ENCODE assay signal across 9 cellular contexts in genomic region chr17:8994319-8994718, GRCh38. TPM values are rescaled to one million over a fixed set of nuclear protein-coding genes. Genes with fewer than 3 reads are reported as not detected.
DNase-seq lines count a peak whose midpoint lies in the region; ATAC-seq and TF ChIP-seq lines count a peak whose summit lies in the region.
"Had no signal": no experiment of that assay in that cellular context is flagged by ENCODE, and none has a peak within 500 bp of the region (broad histone marks: within the 10 kb centered on the region; RNA-seq: fewer than 3 reads in every experiment).

No MANE protein-coding gene starts in this region.

- DNase-seq in HFFc6 (peak; percentile 19), hepatic stellate cell (ENCODE audit: low spot score) (peak; percentile 57), NCI-H510A (lab: John Stamatoyannopoulos, UW) (no peak)
- peak; percentile 35 for DNase-seq in activated naive CD8-positive, alpha-beta T cell treated with anti-CD3 and anti-CD28 coated beads, Interleukin-2, amount 50 U/mL, for 16 hours (ENCODE audit: low read depth, low spot score)
- DNase-seq in stimulated activated CD4-positive, alpha-beta T cell treated with anti-CD3 and anti-CD28 coated beads, Interleukin-1b, Interleukin-23, amount 100 ng/mL, for 24 hours (ENCODE audit: low read depth in 4 of 4, low spot score in 1 of 4): peak in 3 of 4 experiments; percentile 51 to 56 (median 56)
- DNase-seq: naive B cell had no signal

- H3K27ac ChIP-seq in C4-2B: no peak overlapping the region

- H3K27me3 Mint-ChIP-seq in HFFc6 (ENCODE audit: insufficient read depth): peaks cover 3% of the 10 kb centered on the region

- ATAC-seq in SK-N-SH treated with all-trans-retinoic acid at 6 μM for 48 hours (peak; percentile 64), HG03442 (IDR thresholded peaks at IDR 0.05; ENCODE audit: unreplicated experiment) (no peak)

- H3K4me1 Mint-ChIP-seq in HFFc6 (ENCODE audit: low read depth): no peaks in the 10 kb centered on the region

- H3K36me3 Mint-ChIP-seq in HFFc6 (ENCODE audit: low read depth): no peaks in the 10 kb centered on the region
- H3K36me3 Mint-ChIP-seq: naive B cell had no signal

- no peak overlapping the region for H3K27ac Mint-ChIP-seq in HFFc6

- H3K4me3 Mint-ChIP-seq in HFFc6: no peak overlapping the region
- H3K4me3 Mint-ChIP-seq: naive B cell had no signal

- TF ChIP-seq CTCF in C4-2B (conservative IDR thresholded peaks at IDR 0.05) (peak; percentile 89), HFFc6 (IDR thresholded peaks at IDR 0.05) (peak; percentile 81)

- no peaks in the 10 kb centered on the region for H3K9me3 Mint-ChIP-seq in HFFc6

TF ChIP-seq in SK-N-SH treated with all-trans-retinoic acid at 6 μM for 48 hours, 23 proteins besides CTCF, POLR2A, EP300 and RAD21:
- TF ChIP-seq ZC3H10 (CRISPR knock-in tag; IDR thresholded peaks at IDR 0.05): no peak
- no peak for TF ChIP-seq ZNF70 (CRISPR knock-in tag; IDR thresholded peaks at IDR 0.05)
- no peak for TF ChIP-seq POU6F1 (CRISPR knock-in tag; IDR thresholded peaks at IDR 0.05; ENCODE audit: borderline replicate concordance, low read depth)
TF ChIP-seq in SK-N-SH treated with all-trans-retinoic acid at 6 μM for 48 hours: peak in this region for 0.

RNA-seq across cellular contexts. Expression of gene NTN1, which starts 27.0 kb away (rescaled TPM):
- total RNA-seq in HFFc6 (2021; fragmentation: NEBNext Ultra II Directional; extraction: Animal tissue kit (Norgen Biotek cat#: 25700)): not detected

RNA-seq across cellular contexts. Expression of gene PIK3R5, which starts 28.8 kb away (rescaled TPM):
- not detected for total RNA-seq in HFFc6 (2021; fragmentation: NEBNext Ultra II Directional; extraction: Animal tissue kit (Norgen Biotek cat#: 25700))
